ENCODE assay signal across 26 cellular contexts in genomic region chr18:50898908-50899307, GRCh38.
"Had no signal": no experiment of that assay in that cellular context is flagged by ENCODE, and none has a peak within 500 bp of the region (broad histone marks: within the 10 kb centered on the region; RNA-seq: fewer than 3 reads in every experiment).

No MANE protein-coding gene starts in this region.

- ATAC-seq: activated CD8-positive, alpha-beta T cell treated with anti-CD3 and anti-CD28 coated beads for 36 hours; activated T-cell treated with anti-CD3 and anti-CD28 coated beads, Interleukin-2, amount 50 U/mL, for 4 hours; gastroesophageal sphincter had no signal

- H3K27me3 Mint-ChIP-seq: activated CD4-positive, alpha-beta T cell treated with anti-CD3 and anti-CD28 coated beads, Interleukin-2, amount 10 ng/mL, durations not matched to agents 7 days and 5 days; activated CD8-positive, alpha-beta T cell treated with anti-CD3 and anti-CD28 coated beads for 36 hours; activated naive CD4-positive, alpha-beta T cell treated with anti-CD3 and anti-CD28 coated beads, Interleukin-2, amount 10 ng/mL, durations not matched to agents 7 days and 5 days; activated naive CD8-positive, alpha-beta T cell; central memory CD8-positive, alpha-beta T cell; dendritic cell treated with granulocyte-macrophage colony-stimulating factor and Interleukin-4, amounts not matched to agents 40 ng/mL and 50 ng/mL, for 4 days had no signal

- H3K27ac ChIP-seq: brain microvascular endothelial cell, coronary artery, dorsolateral prefrontal cortex, epithelial cell of prostate, esophagus squamous epithelium, gastroesophageal sphincter had no signal

- H3K4me3 ChIP-seq: coronary artery, dorsolateral prefrontal cortex, esophagus squamous epithelium, gastroesophageal sphincter had no signal

- H3K9me3 Mint-ChIP-seq: activated T-cell treated with anti-CD3 and anti-CD28 coated beads, Interleukin-2, amount 50 U/mL, for 4 hours; central memory CD8-positive, alpha-beta T cell; dendritic cell treated with granulocyte-macrophage colony-stimulating factor and Interleukin-4, amounts not matched to agents 40 ng/mL and 50 ng/mL, for 4 days had no signal

- H3K9me3 ChIP-seq: esophagus squamous epithelium, gastroesophageal sphincter had no signal

- H3K4me1 Mint-ChIP-seq: activated naive CD4-positive, alpha-beta T cell treated with anti-CD3 and anti-CD28 coated beads, Interleukin-2, amount 10 ng/mL, durations not matched to agents 7 days and 5 days had no signal

- H3K27ac Mint-ChIP-seq: activated CD4-positive, alpha-beta T cell treated with anti-CD3 and anti-CD28 coated beads, Interleukin-2, amount 10 ng/mL, durations not matched to agents 7 days and 5 days; activated CD8-positive, alpha-beta T cell treated with anti-CD3 and anti-CD28 coated beads for 36 hours; activated naive CD4-positive, alpha-beta T cell treated with anti-CD3 and anti-CD28 coated beads, Interleukin-2, amount 10 ng/mL, durations not matched to agents 7 days and 5 days; activated naive CD8-positive, alpha-beta T cell; activated T-helper 2 cell treated with anti-CD3 and anti-CD28 coated beads, Interferon-gamma antibody, Interleukin-2, Interleukin-4, amounts not matched to agents 10 μg/mL and 5 μg/mL and 100 μg/mL, durations not matched to agents 14 hours and 24 hours and 36 hours; dendritic cell treated with granulocyte-macrophage colony-stimulating factor and Interleukin-4, amounts not matched to agents 40 ng/mL and 50 ng/mL, for 4 days had no signal

- H3K4me1 ChIP-seq: esophagus squamous epithelium had no signal

- H3K4me3 Mint-ChIP-seq: activated CD4-positive, alpha-beta T cell treated with anti-CD3 and anti-CD28 coated beads, Interleukin-2, amount 10 ng/mL, durations not matched to agents 7 days and 5 days; activated CD8-positive, alpha-beta T cell treated with anti-CD3 and anti-CD28 coated beads for 36 hours; activated naive CD4-positive, alpha-beta T cell treated with anti-CD3 and anti-CD28 coated beads, Interleukin-2, amount 10 ng/mL, durations not matched to agents 7 days and 5 days; activated naive CD8-positive, alpha-beta T cell; activated T-cell treated with anti-CD3 and anti-CD28 coated beads, Interleukin-2, amount 50 U/mL, for 4 hours; central memory CD8-positive, alpha-beta T cell; dendritic cell treated with granulocyte-macrophage colony-stimulating factor and Interleukin-4, amounts not matched to agents 40 ng/mL and 50 ng/mL, for 4 days had no signal

- H3K27me3 ChIP-seq: brain microvascular endothelial cell, dorsolateral prefrontal cortex, esophagus squamous epithelium, gastroesophageal sphincter had no signal

- DNase-seq: activated CD4-positive, alpha-beta T cell treated with anti-CD3 and anti-CD28 coated beads for 4 hours; activated CD4-positive, alpha-beta T cell treated with anti-CD3 and anti-CD28 coated beads, Interleukin-2, amount 10 ng/mL, durations not matched to agents 7 days and 5 days; activated CD4-positive, alpha-beta T cell treated with anti-CD3 and anti-CD28 coated beads, Interleukin-2, amount 50 U/mL, for 4 hours; activated CD4-positive, CD25-positive, alpha-beta regulatory T cell; activated CD4-positive, CD25-positive, alpha-beta regulatory T cell treated with anti-CD3 and anti-CD28 coated beads, Interleukin-2, amount 50 U/mL, for 72 hours; activated CD8-positive, alpha-beta memory T cell treated with anti-CD3 and anti-CD28 coated beads for 24 hours; activated CD8-positive, alpha-beta T cell treated with anti-CD3 and anti-CD28 coated beads for 36 hours; activated effector memory CD4-positive, alpha-beta T cell treated with anti-CD3 and anti-CD28 coated beads, Interleukin-2, amount 50 U/mL, for 16 hours; activated naive CD4-positive, alpha-beta T cell treated with anti-CD3 and anti-CD28 coated beads, Interleukin-2, amount 10 ng/mL, durations not matched to agents 7 days and 5 days; activated T-cell treated with anti-CD3 and anti-CD28 coated beads, Interleukin-2, amount 50 U/mL, for 4 hours; amniotic stem cell; anterior cingulate cortex; brain microvascular endothelial cell; dorsolateral prefrontal cortex; effector memory CD4-positive, alpha-beta T cell; esophagus squamous epithelium; foreskin melanocyte; T-helper 1 cell; T-helper 2 cell had no signal
